31 cellular contexts compared by ENCODE assay signal in the genomic region with DNA sequence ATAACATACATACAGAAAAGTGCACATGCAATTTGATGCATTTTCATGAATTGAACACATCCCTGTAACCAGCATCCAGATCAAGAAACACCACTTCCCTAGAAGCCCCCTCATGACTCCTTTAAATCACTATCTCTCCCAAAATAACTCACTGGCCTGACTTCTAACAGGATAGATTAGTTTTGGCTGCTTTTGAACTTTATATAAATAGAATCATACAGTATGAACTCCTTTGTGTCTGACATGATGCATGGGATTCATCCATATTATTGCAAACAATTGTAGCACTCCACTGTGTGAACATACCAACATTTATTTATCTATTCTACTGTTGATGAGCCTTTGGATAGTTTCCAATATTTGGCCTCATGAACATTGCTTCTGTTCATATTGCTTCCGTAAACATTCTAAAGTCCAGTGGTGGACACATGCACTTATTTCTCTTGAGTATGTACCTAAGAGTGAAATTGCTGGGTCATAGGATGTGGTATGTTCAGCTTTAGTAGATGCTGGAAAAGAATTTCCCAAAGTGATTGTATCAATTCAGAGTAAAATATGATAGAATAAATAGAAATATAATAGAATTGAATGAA.
"Had no signal": no experiment of that assay in that cellular context is flagged by ENCODE, and none has a peak within 500 bp of the region (broad histone marks: within the 10 kb centered on the region; RNA-seq: fewer than 3 reads in every experiment).

No MANE protein-coding gene starts in this region.

- DNase-seq: activated B cell treated with CpG ODN at 0.5 μM for 24 hours; activated CD4-positive, alpha-beta memory T cell treated with anti-CD3 and anti-CD28 coated beads for 36 hours; activated CD4-positive, alpha-beta T cell treated with anti-CD3 and anti-CD28 coated beads for 4 hours; activated CD4-positive, alpha-beta T cell treated with anti-CD3 and anti-CD28 coated beads, Interleukin-2, amount 50 U/mL, for 1 hour; activated CD4-positive, CD25-positive, alpha-beta regulatory T cell treated with anti-CD3 and anti-CD28 coated beads, Interleukin-2, amount 50 U/mL, for 72 hours; activated CD8-positive, alpha-beta memory T cell treated with anti-CD3 and anti-CD28 coated beads, Interleukin-2, amount 50 U/mL, for 4 hours; activated gamma-delta T cell treated with Interleukin-2 at 50 U/mL for 16 hours; activated naive CD4-positive, alpha-beta T cell treated with anti-CD3 and anti-CD28 coated beads for 36 hours; activated T-cell treated with anti-CD3 and anti-CD28 coated beads for 4 hours; activated T-cell treated with anti-CD3 and anti-CD28 coated beads, Interleukin-2, amount 50 U/mL, for 4 hours; anterior cingulate cortex; brain microvascular endothelial cell; central memory CD4-positive, alpha-beta T cell; Kasumi-1; KG1; MM.1S; MV-4-11; NCI-H1092; NCI-H1436 treated with DMSO at 0.1 percent for 48 hours; NCI-H1694 treated with DMSO at 0.1 percent for 48 hours; NCI-H2171 treated with DMSO at 0.1 percent for 48 hours; NCI-H2227 treated with DMSO at 0.1 percent for 48 hours; NCI-H446; NCI-H524 treated with DMSO at 0.1 percent for 48 hours; NCI-H774; SW 1271; T-helper 1 cell; T-helper 2 cell; T-helper 9 cell had no signal

- ATAC-seq: activated naive CD4-positive, alpha-beta T cell treated with anti-CD3 and anti-CD28 coated beads, Interleukin-2, amount 50 U/mL, for 72 hours; activated T-cell treated with anti-CD3 and anti-CD28 coated beads, Interleukin-2, amount 50 U/mL, for 4 hours; Panc1 had no signal
